ENCODE assay signal across 15 cellular contexts in genomic region chr2:127615511-127616166, GRCh38. TPM values are rescaled to one million over a fixed set of nuclear protein-coding genes. Genes with fewer than 3 reads are reported as not detected.
DNase-seq lines count a peak whose midpoint lies in the region; ATAC-seq and TF ChIP-seq lines count a peak whose summit lies in the region.
"Had no signal": no experiment of that assay in that cellular context is flagged by ENCODE, and none has a peak within 500 bp of the region (broad histone marks: within the 10 kb centered on the region; RNA-seq: fewer than 3 reads in every experiment).

No MANE protein-coding gene starts in this region.

- TF ChIP-seq CTCF in left ventricle myocardium inferior (IDR thresholded peaks at IDR 0.05; ENCODE audit: borderline replicate concordance) = no peak
- no peak for TF ChIP-seq CTCF in foreskin fibroblast (IDR thresholded peaks at IDR 0.05; ENCODE audit: low read depth, low read length)
- no peak for TF ChIP-seq CTCF in transverse colon (IDR thresholded peaks at IDR 0.05)

- H3K4me1 ChIP-seq in left ventricle myocardium inferior (no peaks in the 10 kb centered on the region), transverse colon (no peaks in the 10 kb centered on the region)
- H3K4me1 ChIP-seq: esophagus muscularis mucosa had no signal

- H3K9me3 ChIP-seq in left ventricle myocardium inferior (replicated peaks) (peaks cover 29% of the 10 kb centered on the region), transverse colon (peaks cover 0 to 9% of the 10 kb centered on the region in 2 donors)

- in situ Hi-C loops in transverse colon (cut with MboI; ENCODE audit: low pct_ligation_motif_present in 1 of 4, low pct_unique_long_range_greater_than_20kb in 1 of 4, low sequenced_read_pairs in 3 of 4) = no loop called here

- ATAC-seq in left ventricle myocardium superior (no peak), GM18520 (IDR thresholded peaks at IDR 0.05; ENCODE audit: unreplicated experiment) (no peak), GM19397 (IDR thresholded peaks at IDR 0.05; ENCODE audit: unreplicated experiment) (no peak)

- no peaks in the 10 kb centered on the region for H3K27me3 ChIP-seq in left ventricle myocardium inferior (ENCODE audit: low read depth)
- H3K27me3 ChIP-seq in transverse colon = no peaks in the 10 kb centered on the region

- 63 to 76% methylated on average over 8 to 18 of the region's 18 CpGs for WGBS in transverse colon (ENCODE audit: low coverage in 1 of 2), 2 donors

- H3K27ac ChIP-seq in left ventricle myocardium inferior (replicated peaks) = no peak overlapping the region
- no peak overlapping the region for H3K27ac ChIP-seq in transverse colon
- H3K27ac ChIP-seq: esophagus muscularis mucosa had no signal

- DNase-seq in left ventricle myocardium superior (peak; percentile 5), left ventricle myocardium inferior (no peak), RPMI7951 (ENCODE audit: low read depth) (peak; percentile 97), foreskin fibroblast (peak; percentile 76 to 89), transverse colon (peak; percentile 3), DMS53 (lab: John Stamatoyannopoulos, UW) (no peak)
- DNase-seq: CD4-positive, CD25-positive, alpha-beta regulatory T cell; central memory CD4-positive, alpha-beta T cell; NCI-H226 had no signal

- TF ChIP-seq EP300 in transverse colon (IDR thresholded peaks at IDR 0.05; ENCODE audit: low read depth) = no peak

- H3K36me3 ChIP-seq in left ventricle myocardium inferior (no peaks in the 10 kb centered on the region), transverse colon (peaks cover 0 to 12% (median 4%) of the 10 kb centered on the region in 4 donors)
- H3K36me3 ChIP-seq: esophagus muscularis mucosa had no signal

- no peak for TF ChIP-seq POLR2A in transverse colon (IDR thresholded peaks at IDR 0.05)

- H3K4me3 ChIP-seq in left ventricle myocardium inferior (no peak overlapping the region), foreskin fibroblast (ENCODE audit: low read depth in 1 of 2, low read length in 2 of 2) (peak overlapping the region in 1 of 2 donors; percentile 22), transverse colon (no peak overlapping the region)
- H3K4me3 ChIP-seq: esophagus muscularis mucosa had no signal

- intact Hi-C loops in left ventricle myocardium superior (cut with micrococcal nuclease) (no loop called here), left ventricle myocardium inferior (cut with micrococcal nuclease) (no loop called here), transverse colon (cut with DNase I; ENCODE audit: low total_unique reads) (no loop called here)

RNA-seq across cellular contexts. Expression of gene GPR17, which starts 30.3 kb away (rescaled TPM):
- total RNA-seq in left ventricle myocardium superior (0.25 TPM), left ventricle myocardium inferior (0.16 TPM), transverse colon (under 1 TPM in 1 of 4 donors, not detected in 3; 0.14 TPM)
- 0.29 and 0.84 TPM in 2 replicates for total RNA-seq in RPMI7951 (2014; rRNA removed; shearing (Covaris generic))
- total RNA-seq: activated T-helper 1 cell treated with anti-CD3 and anti-CD28 coated beads, Interleukin-12 subunit alpha, Interleukin-12 subunit beta, Interleukin-2, Interleukin-4 antibody, amounts not matched to agents 30 ng/mL and 10 ng/mL and 1 ng/mL, durations not matched to agents 14 hours and 24 hours and 36 hours; CD4-positive, CD25-positive, alpha-beta regulatory T cell; pulmonary artery endothelial cell; subcutaneous adipose tissue had no signal

RNA-seq across cellular contexts. Expression of gene LIMS2, which starts 59.7 kb away (rescaled TPM):
- 274 TPM for total RNA-seq in left ventricle myocardium superior
- 173 TPM for total RNA-seq in left ventricle myocardium inferior
- total RNA-seq in RPMI7951 (2014; rRNA removed; shearing (Covaris generic)) = 3.3 and 3.8 TPM in 2 replicates
- 100 to 1,000 TPM in 2 of 4 donors, 10 to 100 TPM in 2; 34.5 to 198 (median 91.3) TPM for total RNA-seq in transverse colon

Comparison
In these comparisons a context has a peak if more than half of its experiments do, and no peak if none do; other contexts are left out.
1. DNase-seq: peak in left ventricle myocardium superior (single experiment), RPMI7951 (single experiment), foreskin fibroblast (2 of 2) and transverse colon (single experiment); none in left ventricle myocardium inferior (single experiment) and DMS53 (single experiment).